In genomic region chr13:30872685-30873443, GRCh38 we compare ENCODE assay signal across 2 cellular contexts.
TF ChIP-seq lines count a peak whose summit lies in the region.

No MANE protein-coding gene starts in this region.

TF ChIP-seq in H1, 55 proteins besides CTCF, POLR2A, EP300 and RAD21 (continued from another document):
- TF ChIP-seq JUN (IDR thresholded peaks at IDR 0.05; ENCODE audit: low read depth, low read length) (peak; percentile 56; the same call in 1 of the 2 replicates), TEAD4 (IDR thresholded peaks at IDR 0.05; ENCODE audit: low read depth, low read length) (no peak), JUND (IDR thresholded peaks at IDR 0.05; ENCODE audit: low read length) (peak; percentile 70; the same call in 1 of the 2 replicates), RNF2 (IDR thresholded peaks at IDR 0.05; ENCODE audit: borderline replicate concordance, low read depth, low read length, missing control alignments, poor library complexity, severe bottlenecking) (no peak), YY1 (IDR thresholded peaks at IDR 0.05; ENCODE audit: low read depth, low read length) (peak; percentile 32; the same call in 1 of the 2 replicates), FOSL1 (IDR thresholded peaks at IDR 0.05; ENCODE audit: insufficient read depth, low read depth, low read length) (no peak), SIRT6 (IDR thresholded peaks at IDR 0.05; ENCODE audit: low read length) (no peak), SP2 (IDR thresholded peaks at IDR 0.05; ENCODE audit: low read length) (no peak), TCF12 (IDR thresholded peaks at IDR 0.05; ENCODE audit: low read depth, low read length) (no peak), POU5F1 (IDR thresholded peaks at IDR 0.05; ENCODE audit: low read depth, low read length) (no peak), KDM5A (IDR thresholded peaks at IDR 0.05; ENCODE audit: low read length) (no peak), KDM1A (IDR thresholded peaks at IDR 0.05; ENCODE audit: borderline replicate concordance, low read length) (no peak), NRF1 (IDR thresholded peaks at IDR 0.05; ENCODE audit: low read depth, low read length) (no peak), PHF8 (conservative IDR thresholded peaks at IDR 0.05; ENCODE audit: low read depth, low read length) (no peak), TAF1 (IDR thresholded peaks at IDR 0.05; ENCODE audit: low read depth, low read length) (no peak), CTBP2 (IDR thresholded peaks at IDR 0.05; ENCODE audit: borderline replicate concordance, insufficient read depth, insufficient read length, low read length) (no peak), HDAC2 (IDR thresholded peaks at IDR 0.05; ENCODE audit: borderline replicate concordance in 1 of 2, low read depth in 2 of 2, low read length in 2 of 2) (no peak), GABPA (IDR thresholded peaks at IDR 0.05; ENCODE audit: borderline replicate concordance, insufficient read depth, low read length) (no peak), SAP30 (IDR thresholded peaks at IDR 0.05; ENCODE audit: insufficient read depth, insufficient replicate concordance, low read length) (no peak), SP1 (IDR thresholded peaks at IDR 0.05; ENCODE audit: low read depth, low read length) (0 out of 2 replicates have a peak, but pooled peaks have one; percentile 37)
TF ChIP-seq in H1: peak in this region for 5.

TF ChIP-seq in neural cell, 6 proteins besides CTCF, POLR2A, EP300 and RAD21 (continued from another document):
- peak; percentile 85 for TF ChIP-seq REST (IDR thresholded peaks at IDR 0.05; ENCODE audit: borderline replicate concordance)
